Comparison of ENCODE assay signal across 24 cellular contexts in genomic region chr12:21757665-21758064, GRCh38. TPM values are rescaled to one million over a fixed set of nuclear protein-coding genes. Genes with fewer than 3 reads are reported as not detected.
"Had no signal": no experiment of that assay in that cellular context is flagged by ENCODE, and none has a peak within 500 bp of the region (broad histone marks: within the 10 kb centered on the region; RNA-seq: fewer than 3 reads in every experiment).

No MANE protein-coding gene starts in this region.

- H3K9me3 ChIP-seq: SK-N-SH had no signal

- DNase-seq: Kasumi-1, MV-4-11, NCI-H1048, NCI-H1105, NCI-H1417, NCI-H1436 treated with DMSO at 0.1 percent for 48 hours, NCI-H1694, NCI-H187 treated with DMSO at 0.1 percent for 48 hours, NCI-H2029 treated with DMSO at 0.1 percent for 48 hours, NCI-H2171 treated with DMSO at 0.1 percent for 48 hours, NCI-H345, NCI-H446 treated with DMSO at 0.1 percent for 48 hours, NCI-H524, NCI-H69, NCI-H774, RPMI8226, SHP77, SK-N-SH, SW 1271 had no signal

- H3K27me3 Mint-ChIP-seq: IgD-negative memory B cell had no signal

- H3K27ac ChIP-seq: KMS-11 had no signal

- H3K4me3 Mint-ChIP-seq: IgD-negative memory B cell had no signal

- H3K27ac Mint-ChIP-seq: IgD-negative memory B cell had no signal

- H3K4me1 Mint-ChIP-seq: IgD-negative memory B cell had no signal

- ATAC-seq: K562 had no signal

- H3K4me3 ChIP-seq: K562 had no signal

- H3K9ac ChIP-seq: KMS-11, SK-N-SH had no signal

RNA-seq across cellular contexts. Expression of gene KCNJ8, which starts 16.8 kb away (rescaled TPM):
- total RNA-seq: M059J, SK-MEL-5 had no signal
- polyA plus RNA-seq: IgD-negative memory B cell had no signal
